ENCODE assay signal across 19 cellular contexts in the genomic region with DNA sequence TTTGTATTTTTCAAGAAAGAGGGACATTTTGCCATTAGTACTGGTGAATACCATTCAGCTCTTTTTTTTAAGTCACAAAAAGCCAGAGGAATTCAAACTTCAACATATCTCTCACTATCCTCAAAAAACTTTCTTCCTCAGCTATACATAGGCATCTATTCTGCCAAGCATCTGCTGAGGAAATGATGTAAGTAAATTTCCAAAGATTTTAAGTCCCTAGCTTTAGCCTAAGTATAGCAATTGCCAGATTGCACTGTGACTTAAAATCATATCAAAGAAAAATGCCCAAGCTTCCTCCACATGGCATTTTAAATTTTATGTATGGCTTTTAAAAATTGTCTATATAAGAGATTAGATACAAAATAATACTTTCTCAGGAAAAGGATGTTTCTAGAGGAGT.
"Had no signal": no experiment of that assay in that cellular context is flagged by ENCODE, and none has a peak within 500 bp of the region (broad histone marks: within the 10 kb centered on the region; RNA-seq: fewer than 3 reads in every experiment).

No MANE protein-coding gene starts in this region.

- ATAC-seq: foreskin keratinocyte, gastroesophageal sphincter, heart left ventricle, left cardiac atrium, left lung, left ventricle myocardium superior, lower lobe of right lung, mucosa of descending colon had no signal

- H3K79me2 ChIP-seq: hepatocyte had no signal

- H3K27me3 ChIP-seq: dorsolateral prefrontal cortex, esophagus muscularis mucosa, foreskin keratinocyte, gastroesophageal sphincter, heart left ventricle, hepatocyte, left lung had no signal

- H3K27ac ChIP-seq: coronary artery, esophagus muscularis mucosa, foreskin keratinocyte, gastroesophageal sphincter, heart left ventricle, hepatocyte, left lung, lower lobe of right lung had no signal

- H3K4me1 ChIP-seq: esophagus muscularis mucosa, foreskin keratinocyte, gastroesophageal sphincter, heart left ventricle, left lung, lower lobe of right lung had no signal

- DNase-seq: dermis blood vessel endothelial cell; dorsolateral prefrontal cortex; effector CD4-positive, alpha-beta T cell; effector memory CD4-positive, alpha-beta T cell; foreskin keratinocyte; heart left ventricle; hypothalamus; immature natural killer cell; left cardiac atrium; left lung; left ventricle myocardium superior; lower lobe of right lung; mesendoderm; midbrain; mucosa of descending colon had no signal

- H3K4me3 ChIP-seq: coronary artery, dorsolateral prefrontal cortex, esophagus muscularis mucosa, gastroesophageal sphincter, heart left ventricle, hepatocyte, left lung, lower lobe of right lung, mucosa of descending colon had no signal

- H2AFZ ChIP-seq: hepatocyte had no signal

- H3K36me3 ChIP-seq: esophagus muscularis mucosa, gastroesophageal sphincter, heart left ventricle, left lung, lower lobe of right lung had no signal

- H3K9me3 ChIP-seq: esophagus muscularis mucosa, gastroesophageal sphincter, left lung, lower lobe of right lung, mucosa of descending colon had no signal

- H3K4me2 ChIP-seq: hepatocyte had no signal
